1 cellular context compared by ENCODE assay signal in the genomic region with DNA sequence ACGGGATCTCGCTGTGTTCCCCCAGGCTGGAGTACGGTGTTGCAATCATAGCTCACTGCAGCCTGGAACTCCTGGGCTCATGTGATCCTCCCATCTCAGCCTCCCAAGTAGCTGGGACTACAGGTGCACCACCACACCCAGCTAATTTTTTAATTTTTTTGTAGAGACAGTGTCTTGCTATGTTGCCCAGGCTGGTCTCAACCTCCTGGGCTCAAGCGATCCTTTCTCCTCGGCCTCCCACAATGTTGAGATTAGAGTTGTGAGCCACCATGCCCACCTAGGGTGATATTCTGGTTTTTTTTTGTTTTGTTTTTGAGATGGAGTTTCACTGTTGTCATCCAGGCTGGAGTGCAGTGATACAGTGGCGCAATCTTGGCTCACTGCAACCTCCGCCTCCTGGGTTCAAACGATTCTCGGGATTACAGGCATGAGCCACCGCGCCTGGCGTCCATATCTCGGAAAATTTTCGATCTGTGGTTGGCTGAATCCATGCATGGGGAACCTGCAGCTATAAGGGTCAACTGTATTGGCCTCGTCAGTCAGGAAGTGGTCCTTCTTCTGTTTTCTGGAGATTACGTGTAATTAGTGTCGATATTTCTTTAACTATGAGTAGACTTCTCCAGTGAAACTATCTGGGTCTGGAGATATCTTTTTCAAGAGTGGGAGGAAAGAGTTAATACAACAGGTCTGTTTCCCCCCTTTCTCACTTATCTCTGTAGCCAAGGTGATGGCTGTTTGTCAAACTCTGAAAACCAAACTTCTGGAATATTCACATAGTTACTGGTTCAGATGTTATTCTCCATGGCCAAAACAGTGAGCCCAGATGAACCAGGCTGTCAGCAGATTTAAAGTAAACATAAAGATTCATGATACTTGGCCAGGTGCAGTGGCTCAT.
TF ChIP-seq lines count a peak whose summit lies in the region.

No MANE protein-coding gene starts in this region.

TF ChIP-seq in K562, 482 proteins besides CTCF, POLR2A, EP300 and RAD21 (continued from another document and continues in another):
- TF ChIP-seq, protein P1, sequence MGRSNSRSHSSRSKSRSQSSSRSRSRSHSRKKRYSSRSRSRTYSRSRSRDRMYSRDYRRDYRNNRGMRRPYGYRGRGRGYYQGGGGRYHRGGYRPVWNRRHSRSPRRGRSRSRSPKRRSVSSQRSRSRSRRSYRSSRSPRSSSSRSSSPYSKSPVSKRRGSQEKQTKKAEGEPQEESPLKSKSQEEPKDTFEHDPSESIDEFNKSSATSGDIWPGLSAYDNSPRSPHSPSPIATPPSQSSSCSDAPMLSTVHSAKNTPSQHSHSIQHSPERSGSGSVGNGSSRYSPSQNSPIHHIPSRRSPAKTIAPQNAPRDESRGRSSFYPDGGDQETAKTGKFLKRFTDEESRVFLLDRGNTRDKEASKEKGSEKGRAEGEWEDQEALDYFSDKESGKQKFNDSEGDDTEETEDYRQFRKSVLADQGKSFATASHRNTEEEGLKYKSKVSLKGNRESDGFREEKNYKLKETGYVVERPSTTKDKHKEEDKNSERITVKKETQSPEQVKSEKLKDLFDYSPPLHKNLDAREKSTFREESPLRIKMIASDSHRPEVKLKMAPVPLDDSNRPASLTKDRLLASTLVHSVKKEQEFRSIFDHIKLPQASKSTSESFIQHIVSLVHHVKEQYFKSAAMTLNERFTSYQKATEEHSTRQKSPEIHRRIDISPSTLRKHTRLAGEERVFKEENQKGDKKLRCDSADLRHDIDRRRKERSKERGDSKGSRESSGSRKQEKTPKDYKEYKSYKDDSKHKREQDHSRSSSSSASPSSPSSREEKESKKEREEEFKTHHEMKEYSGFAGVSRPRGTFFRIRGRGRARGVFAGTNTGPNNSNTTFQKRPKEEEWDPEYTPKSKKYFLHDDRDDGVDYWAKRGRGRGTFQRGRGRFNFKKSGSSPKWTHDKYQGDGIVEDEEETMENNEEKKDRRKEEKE (IDR thresholded peaks at IDR 0.05; ENCODE audit: borderline replicate concordance in 1 of 2, control insufficient read depth in 1 of 2, low read depth in 2 of 2, low read length in 1 of 2), result 0 out of 4 replicates have a peak, but pooled peaks of 1 of the 2 experiments have one; percentile 25
- TF ChIP-seq KHSRP (IDR thresholded peaks at IDR 0.05), result no peak
- no peak for TF ChIP-seq HMG20B (CRISPR knock-in tag; IDR thresholded peaks at IDR 0.05)
- TF ChIP-seq, protein P2, sequence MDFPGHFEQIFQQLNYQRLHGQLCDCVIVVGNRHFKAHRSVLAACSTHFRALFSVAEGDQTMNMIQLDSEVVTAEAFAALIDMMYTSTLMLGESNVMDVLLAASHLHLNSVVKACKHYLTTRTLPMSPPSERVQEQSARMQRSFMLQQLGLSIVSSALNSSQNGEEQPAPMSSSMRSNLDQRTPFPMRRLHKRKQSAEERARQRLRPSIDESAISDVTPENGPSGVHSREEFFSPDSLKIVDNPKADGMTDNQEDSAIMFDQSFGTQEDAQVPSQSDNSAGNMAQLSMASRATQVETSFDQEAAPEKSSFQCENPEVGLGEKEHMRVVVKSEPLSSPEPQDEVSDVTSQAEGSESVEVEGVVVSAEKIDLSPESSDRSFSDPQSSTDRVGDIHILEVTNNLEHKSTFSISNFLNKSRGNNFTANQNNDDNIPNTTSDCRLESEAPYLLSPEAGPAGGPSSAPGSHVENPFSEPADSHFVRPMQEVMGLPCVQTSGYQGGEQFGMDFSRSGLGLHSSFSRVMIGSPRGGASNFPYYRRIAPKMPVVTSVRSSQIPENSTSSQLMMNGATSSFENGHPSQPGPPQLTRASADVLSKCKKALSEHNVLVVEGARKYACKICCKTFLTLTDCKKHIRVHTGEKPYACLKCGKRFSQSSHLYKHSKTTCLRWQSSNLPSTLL (IDR thresholded peaks at IDR 0.05), result no peak
- TF ChIP-seq C11orf30 (IDR thresholded peaks at IDR 0.05; ENCODE audit: low read depth), result no peak
- no peak for TF ChIP-seq EHMT2 (IDR thresholded peaks at IDR 0.05)
- no peak for TF ChIP-seq ZNF695 (CRISPR knock-in tag; IDR thresholded peaks at IDR 0.05)
- peak; percentile 53; the same call in 1 of the 2 replicates for TF ChIP-seq CREB1 (IDR thresholded peaks at IDR 0.05)
- TF ChIP-seq CREB1 (CRISPR knock-in tag; IDR thresholded peaks at IDR 0.05), result no peak
- TF ChIP-seq ZSCAN32 (CRISPR knock-in tag; IDR thresholded peaks at IDR 0.05), result no peak
- TF ChIP-seq NCOA2 (IDR thresholded peaks at IDR 0.05; ENCODE audit: partially characterized antibody in 2 of 2), result no peak
- no peak for TF ChIP-seq CHD4 (IDR thresholded peaks at IDR 0.05; ENCODE audit: insufficient read depth, insufficient replicate concordance, low read depth, low read length, poor library complexity, severe bottlenecking)
- TF ChIP-seq RBM39 (optimal IDR thresholded peaks at IDR 0.05; ENCODE audit: low read depth, low read length), result no peak
- TF ChIP-seq KLF6 (CRISPR knock-in tag; IDR thresholded peaks at IDR 0.05; ENCODE audit: borderline replicate concordance), result no peak
- no peak for TF ChIP-seq SIRT6 (IDR thresholded peaks at IDR 0.05; ENCODE audit: low read depth, low read length)
- TF ChIP-seq, protein P3, sequence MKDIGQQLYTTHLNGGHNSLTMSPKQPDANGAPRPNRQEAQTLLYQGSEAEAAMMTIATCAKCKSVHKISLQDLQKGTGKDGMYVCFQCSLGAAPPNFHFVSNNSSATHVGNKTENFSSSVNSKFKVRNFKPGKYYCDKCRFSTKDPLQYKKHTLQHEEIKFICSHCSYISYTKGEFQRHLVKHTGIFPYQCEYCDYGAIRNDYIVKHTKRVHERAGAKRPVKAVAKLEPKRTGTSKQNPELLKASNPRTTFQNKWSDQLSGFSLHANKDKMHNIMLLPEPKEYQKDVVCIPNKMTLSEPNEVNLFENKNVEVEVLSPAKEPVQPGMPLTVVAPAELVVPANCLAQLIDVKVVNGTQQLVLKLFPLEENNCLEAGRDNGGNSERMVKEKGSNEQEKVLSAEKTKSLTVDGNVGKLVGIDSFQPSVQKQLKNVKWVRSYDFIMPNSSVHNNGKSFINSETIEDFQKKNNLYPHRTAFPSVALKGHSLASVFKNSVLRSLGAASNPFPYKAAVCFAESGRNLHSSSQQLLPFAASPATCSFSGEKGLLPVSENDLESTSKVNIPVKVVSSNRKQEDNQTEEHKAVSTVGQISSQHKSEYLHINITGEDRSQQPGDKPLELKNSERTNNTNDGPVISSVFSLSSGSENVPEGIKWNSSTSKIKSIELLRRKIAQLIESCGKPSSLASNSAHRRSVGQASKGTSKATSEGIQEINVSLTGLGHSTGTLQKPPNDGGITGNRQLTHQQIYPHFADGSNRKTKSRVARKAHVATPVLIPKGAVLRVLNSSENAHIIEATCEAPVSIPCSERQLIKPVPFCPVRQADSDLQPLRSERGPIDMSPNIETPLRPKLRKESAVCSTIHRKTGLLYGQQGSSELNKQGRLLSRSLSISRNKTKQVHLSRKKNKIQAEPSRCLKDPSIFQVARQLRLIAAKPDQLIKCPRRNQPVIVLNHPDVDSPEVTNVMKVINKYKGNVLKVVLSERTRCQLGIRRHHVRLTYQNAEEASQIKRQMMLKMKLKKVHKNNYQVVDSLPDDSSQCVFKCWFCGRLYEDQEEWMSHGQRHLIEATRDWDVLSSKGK (CRISPR knock-in tag; IDR thresholded peaks at IDR 0.05), result no peak
- TF ChIP-seq SIX5 (IDR thresholded peaks at IDR 0.05; ENCODE audit: borderline replicate concordance in 1 of 2, insufficient read depth in 1 of 2, low read depth in 1 of 2, low read length in 2 of 2), result no peak
- TF ChIP-seq, protein P4, sequence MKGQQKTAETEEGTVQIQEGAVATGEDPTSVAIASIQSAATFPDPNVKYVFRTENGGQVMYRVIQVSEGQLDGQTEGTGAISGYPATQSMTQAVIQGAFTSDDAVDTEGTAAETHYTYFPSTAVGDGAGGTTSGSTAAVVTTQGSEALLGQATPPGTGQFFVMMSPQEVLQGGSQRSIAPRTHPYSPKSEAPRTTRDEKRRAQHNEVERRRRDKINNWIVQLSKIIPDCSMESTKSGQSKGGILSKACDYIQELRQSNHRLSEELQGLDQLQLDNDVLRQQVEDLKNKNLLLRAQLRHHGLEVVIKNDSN (CRISPR knock-in tag; IDR thresholded peaks at IDR 0.05), result no peak
- no peak for TF ChIP-seq XRCC5 (IDR thresholded peaks at IDR 0.05; ENCODE audit: low read depth, low read length)
- no peak for TF ChIP-seq MAFK (IDR thresholded peaks at IDR 0.05; ENCODE audit: low read length)
- TF ChIP-seq PHF21A (IDR thresholded peaks at IDR 0.05; ENCODE audit: borderline replicate concordance, low read depth), result no peak
- peak; percentile 62 for TF ChIP-seq BCOR (IDR thresholded peaks at IDR 0.05)
- TF ChIP-seq, protein P5, sequence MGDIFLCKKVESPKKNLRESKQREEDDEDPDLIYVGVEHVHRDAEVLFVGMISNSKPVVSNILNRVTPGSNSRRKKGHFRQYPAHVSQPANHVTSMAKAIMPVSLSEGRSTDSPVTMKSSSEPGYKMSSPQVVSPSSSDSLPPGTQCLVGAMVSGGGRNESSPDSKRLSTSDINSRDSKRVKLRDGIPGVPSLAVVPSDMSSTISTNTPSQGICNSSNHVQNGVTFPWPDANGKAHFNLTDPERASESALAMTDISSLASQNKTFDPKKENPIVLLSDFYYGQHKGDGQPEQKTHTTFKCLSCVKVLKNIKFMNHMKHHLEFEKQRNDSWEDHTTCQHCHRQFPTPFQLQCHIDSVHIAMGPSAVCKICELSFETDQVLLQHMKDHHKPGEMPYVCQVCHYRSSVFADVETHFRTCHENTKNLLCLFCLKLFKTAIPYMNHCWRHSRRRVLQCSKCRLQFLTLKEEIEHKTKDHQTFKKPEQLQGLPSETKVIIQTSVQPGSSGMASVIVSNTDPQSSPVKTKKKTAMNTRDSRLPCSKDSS (IDR thresholded peaks at IDR 0.05; ENCODE audit: low read depth, partially characterized antibody), result no peak
- TF ChIP-seq, protein P6, sequence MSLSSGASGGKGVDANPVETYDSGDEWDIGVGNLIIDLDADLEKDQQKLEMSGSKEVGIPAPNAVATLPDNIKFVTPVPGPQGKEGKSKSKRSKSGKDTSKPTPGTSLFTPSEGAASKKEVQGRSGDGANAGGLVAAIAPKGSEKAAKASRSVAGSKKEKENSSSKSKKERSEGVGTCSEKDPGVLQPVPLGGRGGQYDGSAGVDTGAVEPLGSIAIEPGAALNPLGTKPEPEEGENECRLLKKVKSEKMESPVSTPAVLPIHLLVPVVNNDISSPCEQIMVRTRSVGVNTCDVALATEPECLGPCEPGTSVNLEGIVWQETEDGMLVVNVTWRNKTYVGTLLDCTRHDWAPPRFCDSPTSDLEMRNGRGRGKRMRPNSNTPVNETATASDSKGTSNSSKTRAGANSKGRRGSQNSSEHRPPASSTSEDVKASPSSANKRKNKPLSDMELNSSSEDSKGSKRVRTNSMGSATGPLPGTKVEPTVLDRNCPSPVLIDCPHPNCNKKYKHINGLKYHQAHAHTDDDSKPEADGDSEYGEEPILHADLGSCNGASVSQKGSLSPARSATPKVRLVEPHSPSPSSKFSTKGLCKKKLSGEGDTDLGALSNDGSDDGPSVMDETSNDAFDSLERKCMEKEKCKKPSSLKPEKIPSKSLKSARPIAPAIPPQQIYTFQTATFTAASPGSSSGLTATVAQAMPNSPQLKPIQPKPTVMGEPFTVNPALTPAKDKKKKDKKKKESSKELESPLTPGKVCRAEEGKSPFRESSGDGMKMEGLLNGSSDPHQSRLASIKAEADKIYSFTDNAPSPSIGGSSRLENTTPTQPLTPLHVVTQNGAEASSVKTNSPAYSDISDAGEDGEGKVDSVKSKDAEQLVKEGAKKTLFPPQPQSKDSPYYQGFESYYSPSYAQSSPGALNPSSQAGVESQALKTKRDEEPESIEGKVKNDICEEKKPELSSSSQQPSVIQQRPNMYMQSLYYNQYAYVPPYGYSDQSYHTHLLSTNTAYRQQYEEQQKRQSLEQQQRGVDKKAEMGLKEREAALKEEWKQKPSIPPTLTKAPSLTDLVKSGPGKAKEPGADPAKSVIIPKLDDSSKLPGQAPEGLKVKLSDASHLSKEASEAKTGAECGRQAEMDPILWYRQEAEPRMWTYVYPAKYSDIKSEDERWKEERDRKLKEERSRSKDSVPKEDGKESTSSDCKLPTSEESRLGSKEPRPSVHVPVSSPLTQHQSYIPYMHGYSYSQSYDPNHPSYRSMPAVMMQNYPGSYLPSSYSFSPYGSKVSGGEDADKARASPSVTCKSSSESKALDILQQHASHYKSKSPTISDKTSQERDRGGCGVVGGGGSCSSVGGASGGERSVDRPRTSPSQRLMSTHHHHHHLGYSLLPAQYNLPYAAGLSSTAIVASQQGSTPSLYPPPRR (CRISPR knock-in tag; IDR thresholded peaks at IDR 0.05; ENCODE audit: borderline replicate concordance), result peak; percentile 96; the same call in 1 of the 2 replicates
- TF ChIP-seq FOXP1 (CRISPR knock-in tag; IDR thresholded peaks at IDR 0.05), result no peak
- no peak for TF ChIP-seq NFE2L1 (tag; IDR thresholded peaks at IDR 0.05; ENCODE audit: borderline replicate concordance, low read depth)
- no peak for TF ChIP-seq PURB (CRISPR knock-in tag; IDR thresholded peaks at IDR 0.05; ENCODE audit: low read depth)
- no peak for TF ChIP-seq GATAD2A (IDR thresholded peaks at IDR 0.05)
- TF ChIP-seq, protein P7, sequence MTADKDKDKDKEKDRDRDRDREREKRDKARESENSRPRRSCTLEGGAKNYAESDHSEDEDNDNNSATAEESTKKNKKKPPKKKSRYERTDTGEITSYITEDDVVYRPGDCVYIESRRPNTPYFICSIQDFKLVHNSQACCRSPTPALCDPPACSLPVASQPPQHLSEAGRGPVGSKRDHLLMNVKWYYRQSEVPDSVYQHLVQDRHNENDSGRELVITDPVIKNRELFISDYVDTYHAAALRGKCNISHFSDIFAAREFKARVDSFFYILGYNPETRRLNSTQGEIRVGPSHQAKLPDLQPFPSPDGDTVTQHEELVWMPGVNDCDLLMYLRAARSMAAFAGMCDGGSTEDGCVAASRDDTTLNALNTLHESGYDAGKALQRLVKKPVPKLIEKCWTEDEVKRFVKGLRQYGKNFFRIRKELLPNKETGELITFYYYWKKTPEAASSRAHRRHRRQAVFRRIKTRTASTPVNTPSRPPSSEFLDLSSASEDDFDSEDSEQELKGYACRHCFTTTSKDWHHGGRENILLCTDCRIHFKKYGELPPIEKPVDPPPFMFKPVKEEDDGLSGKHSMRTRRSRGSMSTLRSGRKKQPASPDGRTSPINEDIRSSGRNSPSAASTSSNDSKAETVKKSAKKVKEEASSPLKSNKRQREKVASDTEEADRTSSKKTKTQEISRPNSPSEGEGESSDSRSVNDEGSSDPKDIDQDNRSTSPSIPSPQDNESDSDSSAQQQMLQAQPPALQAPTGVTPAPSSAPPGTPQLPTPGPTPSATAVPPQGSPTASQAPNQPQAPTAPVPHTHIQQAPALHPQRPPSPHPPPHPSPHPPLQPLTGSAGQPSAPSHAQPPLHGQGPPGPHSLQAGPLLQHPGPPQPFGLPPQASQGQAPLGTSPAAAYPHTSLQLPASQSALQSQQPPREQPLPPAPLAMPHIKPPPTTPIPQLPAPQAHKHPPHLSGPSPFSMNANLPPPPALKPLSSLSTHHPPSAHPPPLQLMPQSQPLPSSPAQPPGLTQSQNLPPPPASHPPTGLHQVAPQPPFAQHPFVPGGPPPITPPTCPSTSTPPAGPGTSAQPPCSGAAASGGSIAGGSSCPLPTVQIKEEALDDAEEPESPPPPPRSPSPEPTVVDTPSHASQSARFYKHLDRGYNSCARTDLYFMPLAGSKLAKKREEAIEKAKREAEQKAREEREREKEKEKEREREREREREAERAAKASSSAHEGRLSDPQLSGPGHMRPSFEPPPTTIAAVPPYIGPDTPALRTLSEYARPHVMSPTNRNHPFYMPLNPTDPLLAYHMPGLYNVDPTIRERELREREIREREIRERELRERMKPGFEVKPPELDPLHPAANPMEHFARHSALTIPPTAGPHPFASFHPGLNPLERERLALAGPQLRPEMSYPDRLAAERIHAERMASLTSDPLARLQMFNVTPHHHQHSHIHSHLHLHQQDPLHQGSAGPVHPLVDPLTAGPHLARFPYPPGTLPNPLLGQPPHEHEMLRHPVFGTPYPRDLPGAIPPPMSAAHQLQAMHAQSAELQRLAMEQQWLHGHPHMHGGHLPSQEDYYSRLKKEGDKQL (CRISPR knock-in tag; IDR thresholded peaks at IDR 0.05; ENCODE audit: borderline replicate concordance), result no peak
- no peak for TF ChIP-seq RBM15 (IDR thresholded peaks at IDR 0.05; ENCODE audit: insufficient read depth, low read length)
